In genomic region chr3:58217209-58217811, GRCh38 we compare ENCODE assay signal across 8 cellular contexts. TPM values are rescaled to one million over a fixed set of nuclear protein-coding genes. Genes with fewer than 3 reads are reported as not detected.
DNase-seq lines count a peak whose midpoint lies in the region; ATAC-seq and TF ChIP-seq lines count a peak whose summit lies in the region.

No MANE protein-coding gene starts in this region.

- peak; percentile 23 to 31 for ATAC-seq in activated CD4-positive, CD25-positive, alpha-beta regulatory T cell treated with anti-CD3 and anti-CD28 coated beads, Interleukin-2, amount 50 U/mL, for 24 hours
- no peak for ATAC-seq in GM19328 (IDR thresholded peaks at IDR 0.05; ENCODE audit: unreplicated experiment)

- no peaks in the 10 kb centered on the region for H3K27me3 ChIP-seq in DOHH2 (ENCODE audit: control insufficient read depth, low read length)
- no peaks in the 10 kb centered on the region for H3K27me3 ChIP-seq in H7 (ENCODE audit: control insufficient read depth, insufficient read depth, low read length)

- no peak overlapping the region for H3K27ac ChIP-seq in DOHH2 (ENCODE audit: low read depth, low read length)

- H3K4me3 ChIP-seq in DOHH2 (ENCODE audit: low read length) (peak overlapping the region; percentile 65), H7 (ENCODE audit: insufficient read depth, low read depth, low read length) (no peak overlapping the region)

- H3K4me1 ChIP-seq in DOHH2 (ENCODE audit: control insufficient read depth, low read length) = peaks cover 36% of the 10 kb centered on the region

- TF ChIP-seq CTCF in DOHH2 (IDR thresholded peaks at IDR 0.05; ENCODE audit: low read depth, low read length, poor library complexity, severe bottlenecking) = peak; percentile 96

- peak overlapping the region; percentile 75 for H3K4me2 ChIP-seq in DOHH2 (ENCODE audit: low read length)

- H4K20me1 ChIP-seq in DOHH2 (ENCODE audit: control insufficient read depth, insufficient read depth, low read depth, low read length) = no peaks in the 10 kb centered on the region

- peak; percentile 67 for DNase-seq in H7
- peak; percentile 3 for DNase-seq in NCI-H2081 treated with DMSO at 0.1 percent for 48 hours (lab: John Stamatoyannopoulos, UW)
- DNase-seq in cerebellum (ENCODE audit: low spot score) = peak; percentile 72
- peak; percentile 77 for DNase-seq in kidney tubule cell (ENCODE audit: low spot score)
- peak; percentile 46 to 53 for DNase-seq in stimulated activated CD4-positive, alpha-beta T cell treated with anti-CD3 and anti-CD28 coated beads, Interleukin-2, amount 100 ng/mL, for 48 hours

- no peaks in the 10 kb centered on the region for H3K36me3 ChIP-seq in DOHH2 (ENCODE audit: control insufficient read depth, low read length)
- no peaks in the 10 kb centered on the region for H3K36me3 ChIP-seq in H7 (replicated peaks; ENCODE audit: control insufficient read depth, insufficient read depth, low read length)

- H3K9me3 ChIP-seq in DOHH2 (ENCODE audit: control insufficient read depth, insufficient read depth, low read length) = no peaks in the 10 kb centered on the region

- no peaks in the 10 kb centered on the region for H3F3A ChIP-seq in DOHH2 (ENCODE audit: control insufficient read depth, insufficient read depth)

- H3K79me2 ChIP-seq in DOHH2 (ENCODE audit: control insufficient read depth, low read length) = no peaks in the 10 kb centered on the region

- no peaks in the 10 kb centered on the region for H3K9me2 ChIP-seq in DOHH2 (replicated peaks; ENCODE audit: control insufficient read depth, low read length)

RNA-seq across cellular contexts. Expression of gene DNASE1L3, which starts 6.5 kb away (rescaled TPM):
- not detected in 2 replicates for total RNA-seq in H7 (2014; rRNA removed; shearing (Covaris generic))
- total RNA-seq in cerebellum = 0.54 TPM

RNA-seq across cellular contexts. Expression of gene ABHD6, which starts 20.3 kb away (rescaled TPM):
- 6.2 and 7.0 TPM in 2 replicates for total RNA-seq in H7 (2014; rRNA removed; shearing (Covaris generic))
- 21.7 TPM for total RNA-seq in cerebellum

Comparison
In these comparisons a context has a peak if more than half of its experiments do, and no peak if none do; other contexts are left out.
1. DNase-seq: peak in every context shown above with its lines; median percentile 77 in kidney tubule cell; 72 in cerebellum; 67 in H7; 50 in stimulated activated CD4-positive, alpha-beta T cell treated with anti-CD3 and anti-CD28 coated beads, Interleukin-2, amount 100 ng/mL, for 48 hours; 3 in NCI-H2081 treated with DMSO at 0.1 percent for 48 hours.